ENCODE assay signal across 10 cellular contexts in the genomic region with DNA sequence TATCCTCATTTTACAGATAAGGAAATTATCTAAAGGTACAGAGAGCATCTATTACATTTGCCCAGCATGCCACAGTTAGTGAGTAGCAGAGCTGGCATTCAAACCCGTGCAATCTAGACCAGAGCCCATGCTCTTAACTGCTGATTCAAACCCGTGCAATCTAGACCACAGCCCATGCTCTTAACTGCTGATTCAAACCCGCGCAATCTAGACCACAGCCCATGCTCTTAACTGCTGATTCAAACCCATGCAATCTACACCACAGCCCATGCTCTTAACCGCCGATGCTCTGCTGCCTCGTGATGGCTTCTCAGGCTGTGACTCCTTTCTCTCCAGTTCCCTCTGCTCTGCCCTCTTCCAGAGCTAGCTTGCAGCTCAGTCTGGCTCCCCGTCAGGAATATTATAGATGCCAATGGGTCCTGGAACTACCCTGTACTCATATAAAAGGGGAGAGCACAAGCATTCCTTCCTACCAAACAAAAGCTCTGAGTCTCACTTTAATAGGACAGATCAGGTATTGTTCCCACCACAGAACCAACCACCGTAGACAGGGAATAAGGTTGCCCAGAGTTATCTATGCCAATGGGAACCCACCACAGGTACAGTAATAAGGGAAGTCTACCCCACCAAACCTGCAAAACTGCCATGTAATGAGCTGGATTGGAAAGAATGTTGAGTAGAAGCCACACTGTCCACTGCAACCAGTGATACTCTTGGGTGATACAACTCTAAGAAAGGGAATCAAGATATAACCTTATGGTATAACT.
A peak's percentile ranks its signal among the peaks of the same experiment; 100 is the strongest.
DNase-seq lines count a peak whose midpoint lies in the region; ATAC-seq, FAIRE-seq and TF ChIP-seq lines count a peak whose summit lies in the region.
"Had no signal": no experiment of that assay in that cellular context is flagged by ENCODE, and none has a peak within 500 bp of the region (broad histone marks: within the 10 kb centered on the region; RNA-seq: fewer than 3 reads in every experiment).

No MANE protein-coding gene starts in this region.

- peak overlapping the region; percentile 64 for H3K27ac Mint-ChIP-seq in activated naive CD8-positive, alpha-beta T cell treated with anti-CD3 and anti-CD28 coated beads, Interleukin-2, amount 50 U/mL, for 24 hours
- H3K27ac Mint-ChIP-seq in activated naive CD8-positive, alpha-beta T cell treated with anti-CD3 and anti-CD28 coated beads for 36 hours: no peak overlapping the region
- peak overlapping the region; percentile 33 for H3K27ac Mint-ChIP-seq in stimulated activated effector memory CD8-positive, alpha-beta T cell treated with anti-CD3 and anti-CD28 coated beads, Interleukin-12 subunit alpha, Interleukin-12 subunit beta, amount 100 ng/mL, for 72 hours

- no peaks in the 10 kb centered on the region for H3K27me3 Mint-ChIP-seq in activated naive CD8-positive, alpha-beta T cell treated with anti-CD3 and anti-CD28 coated beads, Interleukin-2, amount 50 U/mL, for 24 hours
- no peaks in the 10 kb centered on the region for H3K27me3 Mint-ChIP-seq in activated naive CD8-positive, alpha-beta T cell treated with anti-CD3 and anti-CD28 coated beads for 36 hours
- H3K27me3 Mint-ChIP-seq: central memory CD8-positive, alpha-beta T cell had no signal

- no peak overlapping the region for H3K4me3 ChIP-seq in fibroblast of mammary gland (ENCODE audit: control insufficient read depth, low read depth, low read length)

- peaks cover 13% of the 10 kb centered on the region for H3K4me1 Mint-ChIP-seq in activated naive CD8-positive, alpha-beta T cell treated with anti-CD3 and anti-CD28 coated beads, Interleukin-2, amount 50 U/mL, for 24 hours
- H3K4me1 Mint-ChIP-seq in activated naive CD8-positive, alpha-beta T cell treated with anti-CD3 and anti-CD28 coated beads for 36 hours: peaks cover 7% of the 10 kb centered on the region
- peaks cover 23% of the 10 kb centered on the region for H3K4me1 Mint-ChIP-seq in stimulated activated effector memory CD8-positive, alpha-beta T cell treated with anti-CD3 and anti-CD28 coated beads, Interleukin-12 subunit alpha, Interleukin-12 subunit beta, amount 100 ng/mL, for 72 hours

- H3K4me3 Mint-ChIP-seq in activated naive CD8-positive, alpha-beta T cell treated with anti-CD3 and anti-CD28 coated beads, Interleukin-2, amount 50 U/mL, for 24 hours: no peak overlapping the region
- no peak overlapping the region for H3K4me3 Mint-ChIP-seq in activated naive CD8-positive, alpha-beta T cell treated with anti-CD3 and anti-CD28 coated beads for 36 hours
- no peak overlapping the region for H3K4me3 Mint-ChIP-seq in stimulated activated effector memory CD8-positive, alpha-beta T cell treated with anti-CD3 and anti-CD28 coated beads, Interleukin-12 subunit alpha, Interleukin-12 subunit beta, amount 100 ng/mL, for 72 hours
- H3K4me3 Mint-ChIP-seq: central memory CD8-positive, alpha-beta T cell had no signal

- no peak for FAIRE-seq in GM19239 (lab: Jason Lieb, UNC)

- DNase-seq in activated naive CD8-positive, alpha-beta T cell treated with anti-CD3 and anti-CD28 coated beads, Interleukin-2, amount 50 U/mL, for 24 hours: peak; percentile 5
- DNase-seq in activated naive CD8-positive, alpha-beta T cell treated with anti-CD3 and anti-CD28 coated beads for 36 hours: no peak
- DNase-seq in SIG-M5 treated with dmso at 0.1 percent for 504 hours (lab: John Stamatoyannopoulos, UW; ENCODE audit: unreplicated experiment) (peak; percentile 89), fibroblast of mammary gland (ENCODE audit: low read depth) (peak; percentile 97), GM19239 (ENCODE audit: insufficient read length, low spot score) (no peak), Right ventricle myocardium superior (no peak)
- peak; percentile 30 to 77 for DNase-seq in stimulated activated effector memory CD8-positive, alpha-beta T cell treated with anti-CD3 and anti-CD28 coated beads, Interleukin-12 subunit alpha, Interleukin-12 subunit beta, amount 100 ng/mL, for 72 hours (ENCODE audit: low spot score in 2 of 2)
- DNase-seq: DMS53 had no signal

- peaks cover 11% of the 10 kb centered on the region for H3K9me3 Mint-ChIP-seq in activated naive CD8-positive, alpha-beta T cell treated with anti-CD3 and anti-CD28 coated beads, Interleukin-2, amount 50 U/mL, for 24 hours
- peaks cover 6% of the 10 kb centered on the region for H3K9me3 Mint-ChIP-seq in activated naive CD8-positive, alpha-beta T cell treated with anti-CD3 and anti-CD28 coated beads for 36 hours
- no peaks in the 10 kb centered on the region for H3K9me3 Mint-ChIP-seq in stimulated activated effector memory CD8-positive, alpha-beta T cell treated with anti-CD3 and anti-CD28 coated beads, Interleukin-12 subunit alpha, Interleukin-12 subunit beta, amount 100 ng/mL, for 72 hours
- H3K9me3 Mint-ChIP-seq: central memory CD8-positive, alpha-beta T cell had no signal

- TF ChIP-seq CTCF in fibroblast of mammary gland (conservative IDR thresholded peaks at IDR 0.05; ENCODE audit: control insufficient read depth, insufficient read depth, low read depth, low read length): no peak

- peak; percentile 86 for ATAC-seq in activated naive CD8-positive, alpha-beta T cell treated with anti-CD3 and anti-CD28 coated beads, Interleukin-2, amount 50 U/mL, for 24 hours
- peak; percentile 99 for ATAC-seq in stimulated activated effector memory CD8-positive, alpha-beta T cell treated with anti-CD3 and anti-CD28 coated beads, Interleukin-12 subunit alpha, Interleukin-12 subunit beta, amount 100 ng/mL, for 72 hours
- ATAC-seq in HG03039 (IDR thresholded peaks at IDR 0.05; ENCODE audit: unreplicated experiment): no peak
- ATAC-seq in Right ventricle myocardium superior (ENCODE audit: poor library complexity): no peak

- H3K36me3 Mint-ChIP-seq in activated naive CD8-positive, alpha-beta T cell treated with anti-CD3 and anti-CD28 coated beads, Interleukin-2, amount 50 U/mL, for 24 hours (ENCODE audit: low read depth): peaks cover 8% of the 10 kb centered on the region
- peaks cover 9% of the 10 kb centered on the region for H3K36me3 Mint-ChIP-seq in activated naive CD8-positive, alpha-beta T cell treated with anti-CD3 and anti-CD28 coated beads for 36 hours
- H3K36me3 Mint-ChIP-seq in stimulated activated effector memory CD8-positive, alpha-beta T cell treated with anti-CD3 and anti-CD28 coated beads, Interleukin-12 subunit alpha, Interleukin-12 subunit beta, amount 100 ng/mL, for 72 hours: no peaks in the 10 kb centered on the region

- intact Hi-C loops in Right ventricle myocardium superior (cut with DNase I): no loop called here

Comparison
In these comparisons a context has a peak if more than half of its experiments do, and no peak if none do; other contexts are left out.
1. DNase-seq: peak in activated naive CD8-positive, alpha-beta T cell treated with anti-CD3 and anti-CD28 coated beads, Interleukin-2, amount 50 U/mL, for 24 hours (single experiment), SIG-M5 treated with dmso at 0.1 percent for 504 hours (single experiment), fibroblast of mammary gland (single experiment) and stimulated activated effector memory CD8-positive, alpha-beta T cell treated with anti-CD3 and anti-CD28 coated beads, Interleukin-12 subunit alpha, Interleukin-12 subunit beta, amount 100 ng/mL, for 72 hours (2 of 2); none in activated naive CD8-positive, alpha-beta T cell treated with anti-CD3 and anti-CD28 coated beads for 36 hours (single experiment), GM19239 (single experiment) and Right ventricle myocardium superior (single experiment).
2. ATAC-seq: peak in activated naive CD8-positive, alpha-beta T cell treated with anti-CD3 and anti-CD28 coated beads, Interleukin-2, amount 50 U/mL, for 24 hours (single experiment) and stimulated activated effector memory CD8-positive, alpha-beta T cell treated with anti-CD3 and anti-CD28 coated beads, Interleukin-12 subunit alpha, Interleukin-12 subunit beta, amount 100 ng/mL, for 72 hours (single experiment); none in HG03039 (single experiment) and Right ventricle myocardium superior (single experiment).